In the genomic region with DNA sequence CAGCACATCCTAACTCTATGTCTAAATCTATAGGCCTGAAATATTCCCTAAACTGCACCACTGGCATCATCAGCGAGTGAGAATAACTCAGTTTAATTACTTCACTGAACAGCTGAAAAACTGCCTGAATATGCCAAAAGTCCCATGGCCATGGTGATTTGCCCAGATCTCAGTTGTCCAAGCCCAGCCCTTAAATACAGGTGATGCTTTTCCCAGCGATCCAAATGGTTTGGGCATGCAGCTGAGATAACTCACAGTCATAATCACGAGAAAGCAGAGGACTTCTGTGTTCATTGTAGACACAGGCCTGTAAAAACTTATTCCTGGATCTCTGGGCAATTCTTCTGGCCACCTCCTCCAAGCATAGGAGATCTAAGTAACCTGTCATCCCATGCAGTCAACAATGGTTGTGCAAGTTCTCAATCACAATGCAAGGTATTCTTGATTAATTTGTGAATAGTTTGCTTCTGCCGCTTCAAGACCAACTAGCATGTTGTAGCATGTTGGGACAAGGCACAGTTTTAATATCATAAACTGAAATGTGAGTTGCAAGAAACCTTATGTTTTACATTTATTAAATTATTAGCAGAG, we compare ENCODE assay signal across 25 cellular contexts. TPM values are rescaled to one million over a fixed set of nuclear protein-coding genes. Genes with fewer than 3 reads are reported as not detected.
A peak's percentile ranks its signal among the peaks of the same experiment; 100 is the strongest.
DNase-seq lines count a peak whose midpoint lies in the region; ATAC-seq, FAIRE-seq and TF ChIP-seq lines count a peak whose summit lies in the region.
"Had no signal": no experiment of that assay in that cellular context is flagged by ENCODE, and none has a peak within 500 bp of the region (broad histone marks: within the 10 kb centered on the region; RNA-seq: fewer than 3 reads in every experiment).

No MANE protein-coding gene starts in this region.

- H3K36me3 ChIP-seq in mammary epithelial cell (ENCODE audit: insufficient read depth, low read length) (no peaks in the 10 kb centered on the region), breast epithelium (no peaks in the 10 kb centered on the region), bronchial epithelial cell (ENCODE audit: control insufficient read depth, insufficient read depth, low read length) (no peaks in the 10 kb centered on the region), pancreas (no peaks in the 10 kb centered on the region)
- H3K36me3 ChIP-seq: BE2C; BLaER1 treated with 17β-estradiol and CSF1 and Interleukin-3, amounts not matched to agents 10 nM and 100 nM had no signal

- H2AFZ ChIP-seq in mammary epithelial cell (ENCODE audit: low read depth, low read length): peak overlapping the region; percentile 63

- H3K4me1 ChIP-seq in mammary epithelial cell (ENCODE audit: insufficient read depth, low read length) (peaks cover 8% of the 10 kb centered on the region), breast epithelium (no peaks in the 10 kb centered on the region), pancreas (peaks cover 6 to 23% (median 15%) of the 10 kb centered on the region in 3 donors)

- no peaks in the 10 kb centered on the region for H4K20me1 ChIP-seq in mammary epithelial cell (ENCODE audit: insufficient read depth, low read length)
- H4K20me1 ChIP-seq: BLaER1 treated with 17β-estradiol and CSF1 and Interleukin-3, amounts not matched to agents 10 nM and 100 nM had no signal

- H3K4me3 ChIP-seq in mammary epithelial cell (replicated peaks in 1 of 3; ENCODE audit: insufficient read depth in 1 of 3, low read depth in 2 of 3, low read length in 3 of 3): no peak overlapping the region
- no peak overlapping the region for H3K4me3 ChIP-seq in breast epithelium
- no peak overlapping the region for H3K4me3 ChIP-seq in bronchial epithelial cell (ENCODE audit: low read depth, low read length)
- H3K4me3 ChIP-seq in pancreas: no peak overlapping the region
- H3K4me3 ChIP-seq: BLaER1 treated with 17β-estradiol and CSF1 and Interleukin-3, amounts not matched to agents 10 nM and 100 nM had no signal

- intact Hi-C loops in mammary epithelial cell (cut with micrococcal nuclease): no loop called here
- intact Hi-C loops in breast epithelium (cut with DNase I; ENCODE audit: low total_unique reads): no loop called here
- intact Hi-C loops in pancreas (cut with DNase I): no loop called here

- CTCF ChIA-PET in mammary epithelial cell (lab: Charles Lee; ENCODE audit: low non-redundant PET): no interaction called here

- in situ Hi-C loops in mammary epithelial cell (cut with MboI; ENCODE audit: low sequenced_read_pairs in 2 of 2): no loop called here

- no peak overlapping the region for H3K4me2 ChIP-seq in mammary epithelial cell (ENCODE audit: insufficient read depth, low read depth, low read length)
- H3K4me2 ChIP-seq: BLaER1 treated with 17β-estradiol and CSF1 and Interleukin-3, amounts not matched to agents 10 nM and 100 nM had no signal

- 45% methylated on average over 4 of the region's 4 CpGs for WGBS in mammary epithelial cell (ENCODE audit: low coverage, missing lambda C conversion rate)
- WGBS in pancreas, 2 donors: 40 to 46% methylated on average over 4 of the region's 4 CpGs

- ATAC-seq in esophagus mucosa (peak; percentile 93), pancreas (peak; percentile 87 to 93 (median 90)), HG02973 (IDR thresholded peaks at IDR 0.05; ENCODE audit: unreplicated experiment) (no peak)

- H3K79me2 ChIP-seq in mammary epithelial cell (ENCODE audit: insufficient read depth, low read length): no peaks in the 10 kb centered on the region

- TF ChIP-seq CTCF in mammary epithelial cell (conservative IDR thresholded peaks at IDR 0.05 in 1 of 2, IDR thresholded peaks at IDR 0.05 in 1 of 2; ENCODE audit: extremely low read depth in 1 of 2, insufficient read depth in 1 of 2, low read depth in 1 of 2, low read length in 2 of 2) (no peak), breast epithelium (IDR thresholded peaks at IDR 0.05) (no peak), bronchial epithelial cell (IDR thresholded peaks at IDR 0.05; ENCODE audit: insufficient read depth, low read length, severe bottlenecking) (no peak), pancreas (IDR thresholded peaks at IDR 0.05) (no peak)

- H3K27me3 ChIP-seq in mammary epithelial cell (ENCODE audit: insufficient read depth, low read length) (no peaks in the 10 kb centered on the region), breast epithelium (no peaks in the 10 kb centered on the region), bronchial epithelial cell (ENCODE audit: control insufficient read depth, insufficient read depth, low read length) (no peaks in the 10 kb centered on the region), pancreas (no peaks in the 10 kb centered on the region)
- H3K27me3 ChIP-seq: BE2C; BLaER1 treated with 17β-estradiol and CSF1 and Interleukin-3, amounts not matched to agents 10 nM and 100 nM had no signal

- no peak overlapping the region for H3K27ac ChIP-seq in mammary epithelial cell (ENCODE audit: insufficient read depth, low read depth, low read length)
- H3K27ac ChIP-seq in breast epithelium: no peak overlapping the region
- H3K27ac ChIP-seq in pancreas: peak overlapping the region; percentile 17 to 72 (median 44)
- H3K27ac ChIP-seq: 22Rv1; BLaER1 treated with 17β-estradiol and CSF1 and Interleukin-3, amounts not matched to agents 10 nM and 100 nM had no signal

- dilution Hi-C loops in mammary epithelial cell (cut with HindIII; ENCODE audit: low sequenced_read_pairs): no loop called here

- no peak for TF ChIP-seq POLR2A in breast epithelium (IDR thresholded peaks at IDR 0.05)

- DNase-seq in mammary epithelial cell (peak; percentile 79), breast epithelium (ENCODE audit: low spot score in 2 of 2) (no peak), bronchial epithelial cell (ENCODE audit: low read depth) (peak; percentile 93), pancreas (peak in 4 of 6 donors; percentile 59 to 88 (median 78)), NCI-H2107 treated with DMSO at 0.1 percent for 48 hours (lab: John Stamatoyannopoulos, UW; ENCODE audit: unreplicated experiment) (no peak)
- DNase-seq in effector CD8-positive, alpha-beta T cell (lab: John Stamatoyannopoulos, UW): no peak
- DNase-seq: ACHN; AML-193; BE2C; Calu3; CD4-positive, alpha-beta T cell; COR-L47; DMS53; DMS79 treated with DMSO at 0.1 percent for 48 hours; GF-D8; GOT3; HCEC 1CT had no signal

- H3K9me3 ChIP-seq in mammary epithelial cell (replicated peaks; ENCODE audit: insufficient read depth, low read length) (no peaks in the 10 kb centered on the region), breast epithelium (no peaks in the 10 kb centered on the region), pancreas (no peaks in the 10 kb centered on the region)
- H3K9me3 ChIP-seq: BE2C had no signal

- FAIRE-seq in bronchial epithelial cell (lab: Jason Lieb, UNC) (peak; percentile 36), pancreas (lab: Jason Lieb, UNC) (no peak)
- FAIRE-seq: A204.1, GM12891, GM18507, H54 had no signal

- no peak overlapping the region for H3K9ac ChIP-seq in mammary epithelial cell (ENCODE audit: insufficient read depth, low read length)
- H3K9ac ChIP-seq: BLaER1 treated with 17β-estradiol and CSF1 and Interleukin-3, amounts not matched to agents 10 nM and 100 nM had no signal

- no TSS peak for BruUV-seq in mammary epithelial cell (replicated peaks; lab: Mats Ljungman, UMichigan)

RNA-seq across cellular contexts. Expression of gene DUSP6, which starts 40.5 kb away (rescaled TPM):
- total RNA-seq in mammary epithelial cell (100 to 1,000 TPM; 190 to 291 TPM), breast epithelium (10 to 100 TPM; 53.8 to 97.5 (median 88.8) TPM), bronchial epithelial cell (12.9 and 149 TPM in 2 replicates), esophagus mucosa (15.0 TPM), pancreas (10 to 100 TPM in 4 of 6 donors, 1 to 10 TPM in 2; 5.3 to 26.1 (median 15.3) TPM)
- polyA plus RNA-seq in mammary epithelial cell (367 TPM), pancreas (10 to 100 TPM in 1 of 2 donors, 1 to 10 TPM in 1; 7.0 to 13.1 TPM)
- 673 TPM for polyA minus RNA-seq in mammary epithelial cell

Comparison
In these comparisons a context has a peak if more than half of its experiments do, and no peak if none do; other contexts are left out.
1. DNase-seq: peak in mammary epithelial cell (single experiment), bronchial epithelial cell (single experiment) and pancreas (4 of 6); none in breast epithelium (0 of 2), NCI-H2107 treated with DMSO at 0.1 percent for 48 hours (single experiment) and effector CD8-positive, alpha-beta T cell (single experiment).
2. H3K27ac ChIP-seq: peak in pancreas (4 of 4); none in mammary epithelial cell (single experiment) and breast epithelium (0 of 2).